ENCODE assay signal across 8 cellular contexts in genomic region chr3:127762077-127762786, GRCh38.
DNase-seq lines count a peak whose midpoint lies in the region; ATAC-seq, FAIRE-seq and TF ChIP-seq lines count a peak whose summit lies in the region.

No MANE protein-coding gene starts in this region.

- TF ChIP-seq CTCF in coronary artery (IDR thresholded peaks at IDR 0.05) (no peak), gastrocnemius medialis (IDR thresholded peaks at IDR 0.05 in 4 of 5, conservative IDR thresholded peaks at IDR 0.05 in 1 of 5) (no peak)

- H3K9me3 ChIP-seq in BLaER1 (peaks cover 10% of the 10 kb centered on the region), gastrocnemius medialis (no peaks in the 10 kb centered on the region)

- H3K4me1 ChIP-seq in BLaER1 (peaks cover 52% of the 10 kb centered on the region), gastrocnemius medialis (peaks cover 42 to 52% of the 10 kb centered on the region in 2 donors)

- TF ChIP-seq POLR2A in gastrocnemius medialis (IDR thresholded peaks at IDR 0.05): no peak

- no peaks in the 10 kb centered on the region for H4K20me1 ChIP-seq in BLaER1

- intact Hi-C loops in gastrocnemius medialis (cut with DNase I; ENCODE audit: low total_unique reads): loop anchor here (5.0 to 10.0 kb wide), 2 partner anchors 65 to 193 kb away; no protein-coding TSS in a partner anchor

- H3K27me3 ChIP-seq in BLaER1: no peaks in the 10 kb centered on the region
- H3K27me3 ChIP-seq in gastrocnemius medialis: no peaks in the 10 kb centered on the region

- peak overlapping the region; percentile 52 for H3K4me3 ChIP-seq in BLaER1
- peak overlapping the region; percentile 61 for H3K4me3 ChIP-seq in coronary artery
- H3K4me3 ChIP-seq in gastrocnemius medialis: peak overlapping the region in 3 of 4 donors; percentile 24 to 39 (median 26)

- peak overlapping the region; percentile 68 for H3K27ac ChIP-seq in BLaER1
- H3K27ac ChIP-seq in coronary artery: peak overlapping the region; percentile 79 to 83
- H3K27ac ChIP-seq in gastrocnemius medialis: peak overlapping the region; percentile 73 to 78 (median 75)

- H3K4me2 ChIP-seq in BLaER1: peak overlapping the region; percentile 86

- peak; percentile 98 for FAIRE-seq in GM19239 (lab: Jason Lieb, UNC)

- H3K36me3 ChIP-seq in BLaER1: no peaks in the 10 kb centered on the region
- H3K36me3 ChIP-seq in gastrocnemius medialis: no peaks in the 10 kb centered on the region

- ATAC-seq in HG03469 (IDR thresholded peaks at IDR 0.05; ENCODE audit: unreplicated experiment): peak; percentile 35
- ATAC-seq in gastrocnemius medialis: peak; percentile 17 to 69

- DNase-seq in GM19239 (ENCODE audit: insufficient read length, low spot score) (no peak), coronary artery (ENCODE audit: low spot score) (no peak), gastrocnemius medialis (peak in 1 of 2 donors; percentile 73), SW 1271 (lab: John Stamatoyannopoulos, UW) (no peak), NCI-H2081 treated with DMSO at 0.1 percent for 48 hours (lab: John Stamatoyannopoulos, UW) (no peak), DMS114 treated with DMSO at 0.1 percent for 48 hours (lab: John Stamatoyannopoulos, UW; ENCODE audit: unreplicated experiment) (no peak)

- in situ Hi-C loops in gastrocnemius medialis (cut with MboI; ENCODE audit: low sequenced_read_pairs in 4 of 4): no loop called here

- peak overlapping the region; percentile 50; the same call in 1 of the 2 replicates for H3K9ac ChIP-seq in BLaER1
